Comparison of ENCODE assay signal across 8 cellular contexts in the genomic region with DNA sequence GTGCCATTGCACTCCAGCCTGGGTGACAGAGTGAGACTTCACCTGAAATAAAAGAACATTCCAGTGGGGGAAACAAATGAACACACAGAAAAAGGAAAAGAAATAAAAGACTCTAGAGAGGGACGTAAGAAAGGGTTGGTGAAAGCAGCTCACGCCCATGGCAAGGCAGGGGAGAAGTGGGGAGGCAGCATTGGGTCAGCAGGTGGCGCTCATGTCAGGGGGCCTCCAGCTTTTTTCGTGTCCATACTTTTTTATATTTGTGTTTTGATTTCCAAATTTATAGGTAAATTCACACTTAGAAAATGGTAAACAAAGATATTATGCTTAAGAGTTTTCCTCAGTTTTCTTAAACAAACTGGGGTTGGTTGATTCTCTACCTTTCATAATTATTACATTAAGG. TPM values are rescaled to one million over a fixed set of nuclear protein-coding genes. Genes with fewer than 3 reads are reported as not detected.
DNase-seq lines count a peak whose midpoint lies in the region; ATAC-seq and TF ChIP-seq lines count a peak whose summit lies in the region.

No MANE protein-coding gene starts in this region.

- peaks cover 9% of the 10 kb centered on the region for H3K36me3 ChIP-seq in breast epithelium
- H3K36me3 ChIP-seq in tibial nerve: peaks cover 9 to 99% (median 25%) of the 10 kb centered on the region in 3 donors

- H3K27ac ChIP-seq in breast epithelium (no peak overlapping the region), tibial nerve (no peak overlapping the region)

- H3K4me3 Mint-ChIP-seq in natural killer cell: no peak overlapping the region
- no peak overlapping the region for H3K4me3 Mint-ChIP-seq in natural killer cell treated with Interleukin-12 subunit alpha and Interleukin-12 subunit beta and Interleukin-15 and Interleukin-18, amount 100 ng/mL, for 72 hours

- no peak overlapping the region for H3K27ac Mint-ChIP-seq in natural killer cell
- H3K27ac Mint-ChIP-seq in natural killer cell treated with Interleukin-12 subunit alpha and Interleukin-12 subunit beta and Interleukin-15 and Interleukin-18, amount 100 ng/mL, for 72 hours: no peak overlapping the region

- TF ChIP-seq CTCF in natural killer cell (IDR thresholded peaks at IDR 0.05) (peak; percentile 37), breast epithelium (IDR thresholded peaks at IDR 0.05) (peak; percentile 15 to 38 (median 30)), tibial nerve (IDR thresholded peaks at IDR 0.05) (peak; percentile 42 to 68 (median 59))

- H3K4me3 ChIP-seq in breast epithelium: no peak overlapping the region
- no peak overlapping the region for H3K4me3 ChIP-seq in tibial nerve

- no peaks in the 10 kb centered on the region for H3K9me3 Mint-ChIP-seq in natural killer cell
- H3K9me3 Mint-ChIP-seq in natural killer cell treated with Interleukin-12 subunit alpha and Interleukin-12 subunit beta and Interleukin-15 and Interleukin-18, amount 100 ng/mL, for 72 hours: no peaks in the 10 kb centered on the region

- H3K36me3 Mint-ChIP-seq in natural killer cell: peaks cover 23% of the 10 kb centered on the region
- peaks cover 41% of the 10 kb centered on the region for H3K36me3 Mint-ChIP-seq in natural killer cell treated with Interleukin-12 subunit alpha and Interleukin-12 subunit beta and Interleukin-15 and Interleukin-18, amount 100 ng/mL, for 72 hours

- peak in 1 of 3 donors; percentile 43 for ATAC-seq in natural killer cell
- ATAC-seq in natural killer cell treated with Interleukin-12 subunit alpha and Interleukin-12 subunit beta and Interleukin-15 and Interleukin-18, amount 100 ng/mL, for 72 hours: no peak

- H3K27me3 ChIP-seq in breast epithelium (no peaks in the 10 kb centered on the region), tibial nerve (no peaks in the 10 kb centered on the region)

- no peak for TF ChIP-seq POLR2A in breast epithelium (IDR thresholded peaks at IDR 0.05)
- TF ChIP-seq POLR2A in tibial nerve (IDR thresholded peaks at IDR 0.05): no peak

- H3K27me3 Mint-ChIP-seq in natural killer cell (ENCODE audit: low read depth in 2 of 2): no peaks in the 10 kb centered on the region
- H3K27me3 Mint-ChIP-seq in natural killer cell treated with Interleukin-12 subunit alpha and Interleukin-12 subunit beta and Interleukin-15 and Interleukin-18, amount 100 ng/mL, for 72 hours: no peaks in the 10 kb centered on the region

- intact Hi-C loops in natural killer cell (cut with micrococcal nuclease): loop anchor here (1.0 kb wide), 1 partner anchor 384 kb away; no protein-coding TSS in a partner anchor
- intact Hi-C loops in breast epithelium (cut with DNase I; ENCODE audit: low total_unique reads): no loop called here

- no peaks in the 10 kb centered on the region for H3K4me1 ChIP-seq in breast epithelium
- H3K4me1 ChIP-seq in tibial nerve: no peaks in the 10 kb centered on the region

- H3K4me1 Mint-ChIP-seq in natural killer cell: no peaks in the 10 kb centered on the region
- no peaks in the 10 kb centered on the region for H3K4me1 Mint-ChIP-seq in natural killer cell treated with Interleukin-12 subunit alpha and Interleukin-12 subunit beta and Interleukin-15 and Interleukin-18, amount 100 ng/mL, for 72 hours (ENCODE audit: low read depth in 2 of 2)

- WGBS in tibial nerve, 2 donors: 53 to 56% methylated on average over 4 of the region's 4 CpGs

- DNase-seq in natural killer cell (no peak), T follicular helper cell (ENCODE audit: low read depth) (peak; percentile 7), breast epithelium (ENCODE audit: low spot score in 2 of 2) (no peak), lung microvascular endothelial cell (ENCODE audit: low read depth in 2 of 2) (peak; percentile 49 to 56), tibial nerve (ENCODE audit: low spot score in 2 of 2) (peak; percentile 28 to 48), A172 (ENCODE audit: low spot score) (no peak), NK-92 (lab: John Stamatoyannopoulos, UW; ENCODE audit: unreplicated experiment) (no peak)
- no peak for DNase-seq in natural killer cell treated with Interleukin-12 subunit alpha and Interleukin-12 subunit beta and Interleukin-15 and Interleukin-18, amount 100 ng/mL, for 72 hours (ENCODE audit: low spot score)

- no peaks in the 10 kb centered on the region for H3K9me3 ChIP-seq in breast epithelium
- H3K9me3 ChIP-seq in tibial nerve: no peaks in the 10 kb centered on the region

- no peak for TF ChIP-seq EP300 in tibial nerve (IDR thresholded peaks at IDR 0.05)

RNA-seq across cellular contexts. Expression of gene VPS13D, which starts 45.5 kb away (rescaled TPM):
- total RNA-seq in natural killer cell: 10 to 100 TPM; 66.3 to 94.0 (median 81.7) TPM
- 10 to 100 TPM; 41.8 to 71.7 TPM for total RNA-seq in natural killer cell treated with Interleukin-12 subunit alpha and Interleukin-12 subunit beta and Interleukin-15 and Interleukin-18, amount 100 ng/mL, for 72 hours
- 100 to 1,000 TPM in 1 of 3 donors, 10 to 100 TPM in 2; 73.9 to 115 (median 96.4) TPM for total RNA-seq in breast epithelium
- total RNA-seq in lung microvascular endothelial cell: 20.9 and 28.8 TPM in 2 replicates
- total RNA-seq in tibial nerve: 100 to 1,000 TPM in 3 of 4 donors, 10 to 100 TPM in 1; 99.2 to 132 (median 110) TPM
- 5.8 and 6.8 TPM in 2 replicates for total RNA-seq in A172 (2014; rRNA removed; shearing (Covaris generic))

Comparison
In these comparisons a context has a peak if more than half of its experiments do, and no peak if none do; other contexts are left out.
1. DNase-seq: peak in T follicular helper cell (single experiment), lung microvascular endothelial cell (2 of 2) and tibial nerve (2 of 2); none in natural killer cell (single experiment), natural killer cell treated with Interleukin-12 subunit alpha and Interleukin-12 subunit beta and Interleukin-15 and Interleukin-18, amount 100 ng/mL, for 72 hours (single experiment), breast epithelium (0 of 2), A172 (single experiment) and NK-92 (single experiment).
2. Peak in every context shown above with its lines, with median percentiles within 50 percentile points of each other: CTCF ChIP-seq.